Comparison of ENCODE assay signal across 8 cellular contexts in genomic region chr1:16498573-16499359, GRCh38. TPM values are rescaled to one million over a fixed set of nuclear protein-coding genes. Genes with fewer than 3 reads are reported as not detected.
DNase-seq lines count a peak whose midpoint lies in the region; ATAC-seq lines count a peak whose summit lies in the region.

No MANE protein-coding gene starts in this region.

- peak overlapping the region; percentile 95 for H2AFZ ChIP-seq in GM23248

- no peak overlapping the region for H3K27ac Mint-ChIP-seq in natural killer cell treated with Interleukin-12 subunit alpha and Interleukin-12 subunit beta and Interleukin-15 and Interleukin-18, amount 100 ng/mL, for 72 hours

- H3K79me2 ChIP-seq in GM23248 (ENCODE audit: insufficient read depth): peaks cover 8% of the 10 kb centered on the region; the same call in 1 of the 2 replicates

- DNase-seq in DMS79 treated with DMSO at 0.1 percent for 48 hours (lab: John Stamatoyannopoulos, UW) (peak; percentile 89), GM23248 (peak; percentile 89), LHCN-M2 (ENCODE audit: low read depth) (peak; percentile 76), RKO (ENCODE audit: low spot score) (peak; percentile 86), fibroblast of peridontal ligament (ENCODE audit: extremely low read depth) (peak; percentile 69)
- peak; percentile 72 to 78 for DNase-seq in activated T-helper 1 cell treated with anti-CD3 and anti-CD28 coated beads, Interleukin-2, amount 50 U/mL, for 16 hours (ENCODE audit: low read depth in 1 of 2, low spot score in 1 of 2)
- DNase-seq in natural killer cell treated with Interleukin-12 subunit alpha and Interleukin-12 subunit beta and Interleukin-15 and Interleukin-18, amount 100 ng/mL, for 72 hours (ENCODE audit: low spot score): peak; percentile 91
- DNase-seq in stimulated activated naive CD4-positive, alpha-beta T cell (lab: John Stamatoyannopoulos, UW): peak; percentile 48 to 83 (median 74)

- H3F3A ChIP-seq in GM23248 (ENCODE audit: insufficient read depth): no peaks in the 10 kb centered on the region

- H3K36me3 ChIP-seq in GM23248 (ENCODE audit: low read depth): no peaks in the 10 kb centered on the region

- no peaks in the 10 kb centered on the region for H4K20me1 ChIP-seq in GM23248 (ENCODE audit: insufficient read depth)

- H3K36me3 Mint-ChIP-seq in natural killer cell treated with Interleukin-12 subunit alpha and Interleukin-12 subunit beta and Interleukin-15 and Interleukin-18, amount 100 ng/mL, for 72 hours: no peaks in the 10 kb centered on the region

- in situ Hi-C loops in GM23248 (cut with MboI): no loop called here

- H3K9ac ChIP-seq in GM23248: peak overlapping the region; percentile 81

- H3K9me3 ChIP-seq in GM23248 (ENCODE audit: low read depth): no peaks in the 10 kb centered on the region

- H3K27ac ChIP-seq in GM23248: no peak overlapping the region

- no peaks in the 10 kb centered on the region for H3K27me3 Mint-ChIP-seq in natural killer cell treated with Interleukin-12 subunit alpha and Interleukin-12 subunit beta and Interleukin-15 and Interleukin-18, amount 100 ng/mL, for 72 hours

- no peaks in the 10 kb centered on the region for H3K27me3 ChIP-seq in GM23248 (replicated peaks; ENCODE audit: insufficient read depth)

- peak overlapping the region; percentile 82 for H3K4me2 ChIP-seq in GM23248 (ENCODE audit: unreplicated experiment)

- 2 to 3% methylated on average over 55 to 66 of the region's 98 CpGs for WGBS in GM23248 (ENCODE audit: low coverage in 1 of 2, low lambda C conversion rate in 2 of 2, missing lambda C conversion rate in 2 of 2), 2 experiments

- peak; percentile 96 to 97 for ATAC-seq in natural killer cell treated with Interleukin-12 subunit alpha and Interleukin-12 subunit beta and Interleukin-15 and Interleukin-18, amount 100 ng/mL, for 72 hours

- H3K4me3 ChIP-seq in GM23248: peak overlapping the region; percentile 82

- H3K4me1 Mint-ChIP-seq in natural killer cell treated with Interleukin-12 subunit alpha and Interleukin-12 subunit beta and Interleukin-15 and Interleukin-18, amount 100 ng/mL, for 72 hours (ENCODE audit: low read depth in 2 of 2): peaks cover 13 to 16% of the 10 kb centered on the region in 2 donors

- H3K4me3 Mint-ChIP-seq in natural killer cell treated with Interleukin-12 subunit alpha and Interleukin-12 subunit beta and Interleukin-15 and Interleukin-18, amount 100 ng/mL, for 72 hours: peak overlapping the region; percentile 90

- no peaks in the 10 kb centered on the region for H3K9me2 ChIP-seq in GM23248 (ENCODE audit: insufficient read depth)

- H3K4me1 ChIP-seq in GM23248 (ENCODE audit: insufficient read depth): no peaks in the 10 kb centered on the region

- no peaks in the 10 kb centered on the region for H3K9me3 Mint-ChIP-seq in natural killer cell treated with Interleukin-12 subunit alpha and Interleukin-12 subunit beta and Interleukin-15 and Interleukin-18, amount 100 ng/mL, for 72 hours

RNA-seq across cellular contexts. Expression of gene RNU1-1, which starts 15.3 kb away (rescaled TPM):
- total RNA-seq in GM23248 (2014; rRNA removed; shearing (Covaris generic)): under 0.01 TPM in 1 of 2 replicates, not detected in the other
- not detected in 2 replicates for polyA plus RNA-seq in GM23248 (2016; fragmentation: Nextera tagmentation; extraction: Ambion mirVana)
- under 0.01 TPM in 1 of 2 replicates, not detected in the other for total RNA-seq in LHCN-M2 (2014; rRNA removed)
- polyA plus RNA-seq in LHCN-M2 (2012): 19.4 TPM
- 1,000 to 10,000 TPM; 1,591 to 3,879 TPM for total RNA-seq in natural killer cell treated with Interleukin-12 subunit alpha and Interleukin-12 subunit beta and Interleukin-15 and Interleukin-18, amount 100 ng/mL, for 72 hours

RNA-seq across cellular contexts. Expression of gene NECAP2, which starts 58.2 kb away (rescaled TPM):
- 112 and 117 TPM in 2 replicates for total RNA-seq in GM23248 (2014; rRNA removed; shearing (Covaris generic))
- 102 and 106 TPM in 2 replicates for polyA plus RNA-seq in GM23248 (2016; fragmentation: Nextera tagmentation; extraction: Ambion mirVana)
- 51.9 and 52.4 TPM in 2 replicates for total RNA-seq in LHCN-M2 (2014; rRNA removed)
- 64.7 TPM for polyA plus RNA-seq in LHCN-M2 (2012)
- 10 to 100 TPM; 72.0 to 95.4 TPM for total RNA-seq in natural killer cell treated with Interleukin-12 subunit alpha and Interleukin-12 subunit beta and Interleukin-15 and Interleukin-18, amount 100 ng/mL, for 72 hours

Comparison
In these comparisons a context has a peak if more than half of its experiments do, and no peak if none do; other contexts are left out.
1. RNA of gene RNU1-1, which starts 15.3 kb away (total RNA-seq): 1,591 to 3,879 TPM in natural killer cell treated with Interleukin-12 subunit alpha and Interleukin-12 subunit beta and Interleukin-15 and Interleukin-18, amount 100 ng/mL, for 72 hours; under 0.01 TPM in GM23248 and under 0.01 TPM in LHCN-M2; every median in the first group is over 1,000 times any median in the second.
2. Peak in every context shown above with its lines, with median percentiles within 50 percentile points of each other: DNase-seq.